ENCODE assay signal across 20 cellular contexts in the genomic region with DNA sequence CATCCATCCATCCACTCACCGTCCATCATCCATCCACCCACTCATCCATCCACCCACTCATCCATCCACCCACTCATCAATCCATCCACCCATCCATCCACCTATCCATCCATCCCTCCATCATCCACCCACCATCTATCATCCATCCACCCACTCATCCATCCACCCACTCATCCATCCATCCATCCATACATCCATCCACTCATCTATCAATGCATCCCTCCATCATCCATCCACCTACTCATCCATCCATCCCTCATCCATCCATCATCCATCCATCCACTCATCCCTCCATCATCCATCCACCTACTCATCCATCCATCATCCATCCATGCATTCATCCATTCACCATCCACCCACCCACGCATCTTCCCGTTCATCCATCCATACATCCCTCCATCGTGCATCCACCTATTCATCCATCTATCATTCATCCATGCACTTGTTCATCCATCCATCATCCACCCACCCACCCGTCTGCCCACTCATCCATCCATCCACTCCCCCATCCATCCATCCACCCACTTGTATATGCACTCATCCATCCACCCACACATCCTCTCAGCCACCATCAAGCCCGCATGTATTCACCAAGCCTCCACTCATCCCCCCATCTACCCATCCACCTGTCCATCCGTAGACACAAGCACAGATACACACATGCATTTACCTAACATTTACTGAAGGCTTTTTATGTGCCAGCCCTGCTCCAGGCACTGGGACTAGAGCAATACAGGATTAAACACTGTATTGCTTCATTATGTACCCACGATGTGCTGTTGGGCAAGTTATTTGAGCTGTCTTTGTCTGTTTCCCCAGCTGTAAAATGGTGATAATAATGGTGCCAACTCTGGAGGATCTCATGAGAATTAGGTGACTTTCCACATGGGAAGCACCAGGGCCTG. TPM values are rescaled to one million over a fixed set of nuclear protein-coding genes. Genes with fewer than 3 reads are reported as not detected.
A peak's percentile ranks its signal among the peaks of the same experiment; 100 is the strongest.
DNase-seq lines count a peak whose midpoint lies in the region; ATAC-seq and TF ChIP-seq lines count a peak whose summit lies in the region.
"Had no signal": no experiment of that assay in that cellular context is flagged by ENCODE, and none has a peak within 500 bp of the region (broad histone marks: within the 10 kb centered on the region; RNA-seq: fewer than 3 reads in every experiment).

No MANE protein-coding gene starts in this region.

- peak overlapping the region; percentile 60 for H3K23ac ChIP-seq in neuronal stem cell (ENCODE audit: low read depth, low read length, poor library complexity)

- DNase-seq in activated naive CD4-positive, alpha-beta T cell (lab: John Stamatoyannopoulos, UW): no peak
- no peak for DNase-seq in glutamatergic neuron
- no peak for DNase-seq in neuronal stem cell (ENCODE audit: low spot score)
- no peak for DNase-seq in Ammon's horn (ENCODE audit: low spot score)
- no peak for DNase-seq in Right ventricle myocardium inferior (ENCODE audit: missing footprints)
- DNase-seq: 8988T; C1 segment of cervical spinal cord; COR-L47; DMS153; HCEC 1CT; NCI-H1092; NCI-H1694; NCI-H2107; NCI-H69; NK-92 treated with Interleukin-12 subunit alpha and Interleukin-12 subunit beta, amount 100 ng/mL, for 24 hours; RPMI8226 had no signal

- peaks cover 9 to 18% of the 10 kb centered on the region in 2 donors for H3K36me3 ChIP-seq in neuronal stem cell (replicated peaks in 1 of 2; ENCODE audit: control insufficient read depth in 2 of 2, insufficient read depth in 2 of 2, low read length in 2 of 2)
- H3K36me3 ChIP-seq: SJSA1 had no signal

- no peak overlapping the region for H2BK15ac ChIP-seq in neuronal stem cell (ENCODE audit: low read length)

- no peak overlapping the region for H3K18ac ChIP-seq in neuronal stem cell (ENCODE audit: low read length)

- H3K4me1 ChIP-seq in neuronal stem cell (ENCODE audit: control insufficient read depth in 2 of 2, insufficient read depth in 1 of 2, low read depth in 1 of 2, low read length in 2 of 2): peaks cover 8 to 10% of the 10 kb centered on the region in 2 donors

- no peak overlapping the region for H3K14ac ChIP-seq in neuronal stem cell (ENCODE audit: low read length)

- H2BK120ac ChIP-seq in neuronal stem cell (ENCODE audit: low read depth, low read length): no peak overlapping the region

- no peak overlapping the region for H3K4me3 Mint-ChIP-seq in activated naive CD4-positive, alpha-beta T cell treated with anti-CD3 and anti-CD28 coated beads, Interleukin-2, amount 50 U/mL, for 24 hours
- H3K4me3 Mint-ChIP-seq in glutamatergic neuron (ENCODE audit: unreplicated experiment): no peak overlapping the region

- no peak for TF ChIP-seq CTCF in glutamatergic neuron (IDR thresholded peaks at IDR 0.05; ENCODE audit: partially characterized antibody, unreplicated experiment)

- H2BK5ac ChIP-seq in neuronal stem cell (ENCODE audit: low read length): no peak overlapping the region

- H4K8ac ChIP-seq in neuronal stem cell (ENCODE audit: low read depth, low read length): peak overlapping the region; percentile 19

- H3K9me3 ChIP-seq in neuronal stem cell (replicated peaks in 1 of 2; ENCODE audit: control insufficient read depth in 2 of 2, insufficient read depth in 1 of 2, low read depth in 1 of 2, low read length in 2 of 2): peaks cover 0 to 2% of the 10 kb centered on the region in 2 donors
- H3K9me3 ChIP-seq: SJSA1 had no signal

- no peaks in the 10 kb centered on the region for H3K79me1 ChIP-seq in neuronal stem cell (ENCODE audit: low read depth, low read length)

- H3K36me3 Mint-ChIP-seq in activated naive CD4-positive, alpha-beta T cell treated with anti-CD3 and anti-CD28 coated beads, Interleukin-2, amount 50 U/mL, for 24 hours: peaks cover 2% of the 10 kb centered on the region
- no peaks in the 10 kb centered on the region for H3K36me3 Mint-ChIP-seq in glutamatergic neuron (ENCODE audit: unreplicated experiment)

- H4K91ac ChIP-seq in neuronal stem cell (ENCODE audit: low read depth, low read length, poor library complexity): no peak overlapping the region

- no peak for ATAC-seq in Right ventricle myocardium inferior

- H3K4me3 ChIP-seq in neuronal stem cell (ENCODE audit: low read length in 2 of 2): no peak overlapping the region
- H3K4me3 ChIP-seq: SJSA1 had no signal

- H2BK12ac ChIP-seq in neuronal stem cell (ENCODE audit: low read length): no peak overlapping the region

- H3K27me3 Mint-ChIP-seq in activated naive CD4-positive, alpha-beta T cell treated with anti-CD3 and anti-CD28 coated beads, Interleukin-2, amount 50 U/mL, for 24 hours: no peaks in the 10 kb centered on the region
- H3K27me3 Mint-ChIP-seq in glutamatergic neuron (ENCODE audit: unreplicated experiment): peaks cover 6% of the 10 kb centered on the region

- peak overlapping the region; percentile 19 for H3K27ac Mint-ChIP-seq in activated naive CD4-positive, alpha-beta T cell treated with anti-CD3 and anti-CD28 coated beads, Interleukin-2, amount 50 U/mL, for 24 hours
- H3K27ac Mint-ChIP-seq in glutamatergic neuron (ENCODE audit: unreplicated experiment): peak overlapping the region; percentile 29

- no peaks in the 10 kb centered on the region for H3K9me3 Mint-ChIP-seq in activated naive CD4-positive, alpha-beta T cell treated with anti-CD3 and anti-CD28 coated beads, Interleukin-2, amount 50 U/mL, for 24 hours
- H3K9me3 Mint-ChIP-seq in glutamatergic neuron (ENCODE audit: unreplicated experiment): peaks cover 7% of the 10 kb centered on the region

- WGBS in neuronal stem cell (ENCODE audit: extremely low coverage in 2 of 2, insufficient read length in 2 of 2, insufficient replicate concordance in 1 of 2), 2 donors: 100% methylated on average over 4 of the region's 8 CpGs

- intact Hi-C loops in Right ventricle myocardium inferior (cut with DNase I): no loop called here

- peak overlapping the region; percentile 15 for H3K9ac ChIP-seq in neuronal stem cell (ENCODE audit: low read depth, low read length, poor library complexity)
- H3K9ac ChIP-seq: KMS-11 had no signal

- H3K27me3 ChIP-seq in neuronal stem cell (ENCODE audit: control insufficient read depth in 3 of 3, insufficient read depth in 3 of 3, low read depth in 1 of 3, low read length in 3 of 3): no peaks in the 10 kb centered on the region
- H3K27me3 ChIP-seq: SJSA1 had no signal

- no peak overlapping the region for H3K27ac ChIP-seq in neuronal stem cell (replicated peaks; ENCODE audit: low read length)
- H3K27ac ChIP-seq: KMS-11, SJSA1 had no signal

- peaks cover 25% of the 10 kb centered on the region for H3K4me1 Mint-ChIP-seq in activated naive CD4-positive, alpha-beta T cell treated with anti-CD3 and anti-CD28 coated beads, Interleukin-2, amount 50 U/mL, for 24 hours
- H3K4me1 Mint-ChIP-seq in glutamatergic neuron (ENCODE audit: low read depth, unreplicated experiment): peaks cover 6% of the 10 kb centered on the region

- H3K4ac ChIP-seq in neuronal stem cell (ENCODE audit: low read length): no peak overlapping the region

- H3K4me2 ChIP-seq in neuronal stem cell (ENCODE audit: insufficient read depth, low read length, poor library complexity, severe bottlenecking): no peak overlapping the region
- H3K4me2 ChIP-seq: KMS-11 had no signal

- no peak overlapping the region for H2AFZ ChIP-seq in neuronal stem cell (ENCODE audit: low read length)

- H2AK5ac ChIP-seq in neuronal stem cell (ENCODE audit: low read depth, low read length): no peak overlapping the region

RNA-seq across cellular contexts. Expression of gene STAP2, which starts 3.4 kb away (rescaled TPM):
- total RNA-seq in glutamatergic neuron (ENCODE audit: unreplicated experiment) (18.1 TPM), Right ventricle myocardium inferior (4.3 TPM)
- 6.4 TPM for polyA plus RNA-seq in neuronal stem cell (2013, experiment 1 of 2)
- 7.4 TPM for polyA plus RNA-seq in neuronal stem cell (2013, experiment 2 of 2)

RNA-seq across cellular contexts. Expression of gene MPND, which starts 8.2 kb away (rescaled TPM):
- total RNA-seq in glutamatergic neuron (ENCODE audit: unreplicated experiment) (56.7 TPM), Right ventricle myocardium inferior (21.0 TPM)
- polyA plus RNA-seq in neuronal stem cell (2013, experiment 1 of 2): 20.6 TPM
- polyA plus RNA-seq in neuronal stem cell (2013, experiment 2 of 2): 22.4 TPM

RNA-seq across cellular contexts. Expression of gene FSD1, which starts 30.8 kb away (rescaled TPM):
- total RNA-seq in glutamatergic neuron (ENCODE audit: unreplicated experiment): 156 TPM
- 34.4 TPM for polyA plus RNA-seq in neuronal stem cell (2013, experiment 1 of 2)
- 34.5 TPM for polyA plus RNA-seq in neuronal stem cell (2013, experiment 2 of 2)
- total RNA-seq in Right ventricle myocardium inferior: not detected
- total RNA-seq: MCF 10A had no signal

RNA-seq across cellular contexts. Expression of gene TMIGD2, which starts 33.0 kb away (rescaled TPM):
- total RNA-seq in glutamatergic neuron (ENCODE audit: unreplicated experiment): not detected
- polyA plus RNA-seq in neuronal stem cell (2013, experiment 1 of 2): 1.2 TPM
- 1.3 TPM for polyA plus RNA-seq in neuronal stem cell (2013, experiment 2 of 2)
- not detected for total RNA-seq in Right ventricle myocardium inferior
- total RNA-seq: MCF 10A, SJSA1 had no signal

RNA-seq across cellular contexts. Expression of gene SHD, which starts 56.1 kb away (rescaled TPM):
- 254 TPM for total RNA-seq in glutamatergic neuron (ENCODE audit: unreplicated experiment)
- polyA plus RNA-seq in neuronal stem cell (2013, experiment 1 of 2): 0.26 TPM
- 0.32 TPM for polyA plus RNA-seq in neuronal stem cell (2013, experiment 2 of 2)
- total RNA-seq in Right ventricle myocardium inferior: not detected
- total RNA-seq: MCF 10A, SJSA1 had no signal

Comparison
In these comparisons a context has a peak if more than half of its experiments do, and no peak if none do; other contexts are left out.
1. RNA of gene FSD1, which starts 30.8 kb away (total RNA-seq): 156 TPM in glutamatergic neuron (single experiment); not detected in Right ventricle myocardium inferior (single experiment); every median in the first group is over 100 times any median in the second.